ENCODE assay signal across 15 cellular contexts in genomic region chr12:119683413-119683812, GRCh38. TPM values are rescaled to one million over a fixed set of nuclear protein-coding genes. Genes with fewer than 3 reads are reported as not detected.
DNase-seq lines count a peak whose midpoint lies in the region; ATAC-seq and TF ChIP-seq lines count a peak whose summit lies in the region.
"Had no signal": no experiment of that assay in that cellular context is flagged by ENCODE, and none has a peak within 500 bp of the region (broad histone marks: within the 10 kb centered on the region; RNA-seq: fewer than 3 reads in every experiment).

No MANE protein-coding gene starts in this region.

- no peak for ATAC-seq in GM21576 (IDR thresholded peaks at IDR 0.05; ENCODE audit: unreplicated experiment)
- ATAC-seq: T-cell had no signal

- peaks cover 12 to 26% (median 23%) of the 10 kb centered on the region in 10 experiments for H3K4me1 ChIP-seq in BLaER1 treated with 17β-estradiol and CSF1 and Interleukin-3, amounts not matched to agents 10 nM and 100 nM

- no peaks in the 10 kb centered on the region for H3K9me3 ChIP-seq in BLaER1 treated with 17β-estradiol and CSF1 and Interleukin-3, amounts not matched to agents 10 nM and 100 nM (replicated peaks in 1 of 11)
- H3K9me3 ChIP-seq: left ventricle myocardium inferior had no signal

- H3K4me1 Mint-ChIP-seq in nephron progenitor cell (peaks cover 86% of the 10 kb centered on the region), endothelial cell (ENCODE audit: unreplicated experiment) (peaks cover 7% of the 10 kb centered on the region), immature natural killer cell (peaks cover 2 to 16% of the 10 kb centered on the region in 2 donors)

- H3K27ac Mint-ChIP-seq in nephron progenitor cell (peak overlapping the region; percentile 55), endothelial cell (ENCODE audit: unreplicated experiment) (no peak overlapping the region), immature natural killer cell (peak overlapping the region in 1 of 6 donors; percentile 70)

- peaks cover 0 to 12% (median 0%) of the 10 kb centered on the region in 11 experiments; a peak in 5 of 22 replicates for H4K20me1 ChIP-seq in BLaER1 treated with 17β-estradiol and CSF1 and Interleukin-3, amounts not matched to agents 10 nM and 100 nM

- H3K4me3 Mint-ChIP-seq in nephron progenitor cell (no peak overlapping the region), endothelial cell (ENCODE audit: unreplicated experiment) (no peak overlapping the region), immature natural killer cell (no peak overlapping the region)
- H3K4me3 Mint-ChIP-seq: activated naive CD4-positive, alpha-beta T cell treated with anti-CD3 and anti-CD28 coated beads, Interleukin-2, amount 50 U/mL, for 24 hours; T-cell had no signal

- H3K36me3 Mint-ChIP-seq in nephron progenitor cell (ENCODE audit: low read depth), result peaks cover 89% of the 10 kb centered on the region
- peaks cover 30% of the 10 kb centered on the region for H3K36me3 Mint-ChIP-seq in endothelial cell (ENCODE audit: low read depth, unreplicated experiment)
- peaks cover 14 to 19% (median 18%) of the 10 kb centered on the region in 3 donors for H3K36me3 Mint-ChIP-seq in immature natural killer cell

- in situ Hi-C loops in brain microvascular endothelial cell (cut with HindIII; ENCODE audit: low pct_ligation_motif_present, low sequenced_read_pairs), result no loop called here

- peak overlapping the region in 3 of 11 experiments; percentile 56 to 68 (median 58); a peak in 4 of 22 replicates for H3K27ac ChIP-seq in BLaER1 treated with 17β-estradiol and CSF1 and Interleukin-3, amounts not matched to agents 10 nM and 100 nM
- no peak overlapping the region for H3K27ac ChIP-seq in brain microvascular endothelial cell

- no peaks in the 10 kb centered on the region for H3K27me3 ChIP-seq in BLaER1 treated with 17β-estradiol and CSF1 and Interleukin-3, amounts not matched to agents 10 nM and 100 nM
- H3K27me3 ChIP-seq in brain microvascular endothelial cell (replicated peaks), result no peaks in the 10 kb centered on the region

- H3K4me3 ChIP-seq in BLaER1 treated with 17β-estradiol and CSF1 and Interleukin-3, amounts not matched to agents 10 nM and 100 nM, result no peak overlapping the region
- H3K4me3 ChIP-seq in brain microvascular endothelial cell (ENCODE audit: low read depth, low read length), result no peak overlapping the region
- H3K4me3 ChIP-seq: left ventricle myocardium inferior had no signal

- H3K4me2 ChIP-seq in BLaER1 treated with 17β-estradiol and CSF1 and Interleukin-3, amounts not matched to agents 10 nM and 100 nM, result peak overlapping the region in 6 of 11 experiments; percentile 6 to 66 (median 30); a peak in 8 of 22 replicates

- H3K9ac ChIP-seq in BLaER1 treated with 17β-estradiol and CSF1 and Interleukin-3, amounts not matched to agents 10 nM and 100 nM, result no peak overlapping the region

- H3K9me3 Mint-ChIP-seq in nephron progenitor cell (no peaks in the 10 kb centered on the region), endothelial cell (ENCODE audit: unreplicated experiment) (no peaks in the 10 kb centered on the region), immature natural killer cell (no peaks in the 10 kb centered on the region)
- H3K9me3 Mint-ChIP-seq: activated naive CD4-positive, alpha-beta T cell treated with anti-CD3 and anti-CD28 coated beads, Interleukin-2, amount 50 U/mL, for 24 hours; T-cell had no signal

- no peak for TF ChIP-seq CTCF in brain microvascular endothelial cell (IDR thresholded peaks at IDR 0.05; ENCODE audit: low read depth, low read length, missing control alignments)
- no peak for TF ChIP-seq CTCF in nephron progenitor cell (IDR thresholded peaks at IDR 0.05)
- no peak for TF ChIP-seq CTCF in endothelial cell (IDR thresholded peaks at IDR 0.05; ENCODE audit: unreplicated experiment)

- DNase-seq in M059J (ENCODE audit: low read depth), result peak; percentile 62
- DNase-seq in brain microvascular endothelial cell, result peak; percentile 11
- no peak for DNase-seq in nephron progenitor cell
- no peak for DNase-seq in NCI-H69 (lab: John Stamatoyannopoulos, UW)
- DNase-seq in endothelial cell (ENCODE audit: low spot score), result no peak
- no peak for DNase-seq in immature natural killer cell
- DNase-seq: activated CD8-positive, alpha-beta memory T cell treated with anti-CD3 and anti-CD28 coated beads for 24 hours; C1 segment of cervical spinal cord; left ventricle myocardium inferior; NCI-H2171; occipital lobe; T-cell had no signal

- H3K36me3 ChIP-seq in BLaER1 treated with 17β-estradiol and CSF1 and Interleukin-3, amounts not matched to agents 10 nM and 100 nM, result peaks cover 35 to 97% (median 78%) of the 10 kb centered on the region in 11 experiments
- peaks cover 28% of the 10 kb centered on the region for H3K36me3 ChIP-seq in brain microvascular endothelial cell (replicated peaks)

- H3K27me3 Mint-ChIP-seq in nephron progenitor cell (ENCODE audit: low read depth, poor library complexity), result peaks cover 2% of the 10 kb centered on the region
- peaks cover 5% of the 10 kb centered on the region for H3K27me3 Mint-ChIP-seq in endothelial cell (ENCODE audit: unreplicated experiment)
- no peaks in the 10 kb centered on the region for H3K27me3 Mint-ChIP-seq in immature natural killer cell (ENCODE audit: low read depth in 3 of 3)
- H3K27me3 Mint-ChIP-seq: activated naive CD4-positive, alpha-beta T cell treated with anti-CD3 and anti-CD28 coated beads, Interleukin-2, amount 50 U/mL, for 24 hours; T-cell had no signal

RNA-seq across cellular contexts. Expression of gene PRKAB1, which starts 15.5 kb away (rescaled TPM):
- total RNA-seq in M059J (2014; rRNA removed; shearing (Covaris generic)), result 16.2 and 20.1 TPM in 2 replicates
- 28.5 TPM for total RNA-seq in endothelial cell (ENCODE audit: unreplicated experiment)
- polyA plus RNA-seq in immature natural killer cell, result 10 to 100 TPM; 35.8 to 48.5 (median 46.8) TPM

Comparison
In these comparisons a context has a peak if more than half of its experiments do, and no peak if none do; other contexts are left out.
1. DNase-seq: peak in M059J (single experiment) and brain microvascular endothelial cell (single experiment); none in nephron progenitor cell (single experiment), NCI-H69 (single experiment), endothelial cell (single experiment) and immature natural killer cell (0 of 3).